ENCODE assay signal across 12 cellular contexts in the genomic region with DNA sequence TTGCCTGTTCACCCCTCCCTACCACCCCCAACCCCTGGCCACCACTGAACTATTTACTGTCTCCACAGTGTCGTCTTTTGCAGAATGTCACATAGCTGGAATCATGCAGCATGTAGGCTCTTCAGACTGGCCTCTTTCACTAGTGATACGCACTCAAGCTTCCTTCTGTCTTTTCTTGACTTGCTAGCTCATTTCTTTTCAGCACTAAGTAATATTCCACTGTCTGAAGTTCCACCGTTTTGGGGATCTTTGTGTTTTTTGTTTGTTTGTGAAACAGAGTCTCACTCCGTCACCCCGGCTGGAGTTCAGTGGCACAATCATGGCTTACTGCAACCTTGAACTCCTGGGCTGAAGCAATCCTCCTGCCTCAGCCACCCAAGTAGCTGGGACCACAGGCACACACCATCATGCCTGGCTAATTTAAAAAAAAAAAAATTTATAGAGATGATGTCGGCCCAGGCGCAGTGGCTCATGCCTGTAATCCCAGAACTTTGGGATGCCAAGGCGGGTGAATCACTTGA. TPM values are rescaled to one million over a fixed set of nuclear protein-coding genes. Genes with fewer than 3 reads are reported as not detected.
DNase-seq lines count a peak whose midpoint lies in the region; ATAC-seq and TF ChIP-seq lines count a peak whose summit lies in the region.
"Had no signal": no experiment of that assay in that cellular context is flagged by ENCODE, and none has a peak within 500 bp of the region (broad histone marks: within the 10 kb centered on the region; RNA-seq: fewer than 3 reads in every experiment).

No MANE protein-coding gene starts in this region.

- H2AFZ ChIP-seq in HCT116 (ENCODE audit: low read depth, low read length, poor library complexity, severe bottlenecking) (peak overlapping the region; percentile 93), PC-9 (no peak overlapping the region)

- no peak for TF ChIP-seq RAD21 in HCT116 (IDR thresholded peaks at IDR 0.05; ENCODE audit: low read depth)

- CTCF ChIA-PET in CD8-positive, alpha-beta T cell (lab: Charles Lee) = interaction anchor here (0.6 to 10.3 kb wide), 20 partner anchors 11 to 372 kb away, joined by 3 to 117 read pairs (median 4); a partner anchor contains a TSS
- CTCF ChIA-PET in HCT116 (lab: Charles Lee) (interaction anchor here (1.1 to 1.3 kb wide), 2 partner anchors 76 to 78 kb away, joined by 4 to 10 read pairs; no protein-coding TSS in a partner anchor), PC-9 (lab: Charles Lee) (interaction anchor here (0.6 to 1.5 kb wide), 5 partner anchors 15 to 165 kb away, joined by 3 to 6 read pairs (median 4); no protein-coding TSS in a partner anchor)
- CTCF ChIA-PET in naive thymus-derived CD4-positive, alpha-beta T cell (lab: Charles Lee) = interaction anchor here (0.7 to 4.3 kb wide), 11 partner anchors 14 to 370 kb away, joined by 3 to 34 read pairs (median 4); no protein-coding TSS in a partner anchor

- ATAC-seq in CD8-positive, alpha-beta T cell = no peak
- ATAC-seq in HCT116 = no peak
- ATAC-seq in naive thymus-derived CD4-positive, alpha-beta T cell = no peak
- no peak for ATAC-seq in HG03469 (IDR thresholded peaks at IDR 0.05; ENCODE audit: unreplicated experiment)

- no peaks in the 10 kb centered on the region for H3K27me3 ChIP-seq in CD8-positive, alpha-beta T cell (ENCODE audit: insufficient read depth, low read length)
- no peaks in the 10 kb centered on the region for H3K27me3 ChIP-seq in HCT116 (ENCODE audit: insufficient read depth, low read length)
- H3K27me3 ChIP-seq in PC-9 (ENCODE audit: insufficient read depth, low read depth) = no peaks in the 10 kb centered on the region
- no peaks in the 10 kb centered on the region for H3K27me3 ChIP-seq in naive thymus-derived CD4-positive, alpha-beta T cell (ENCODE audit: control insufficient read depth in 2 of 2, insufficient read depth in 2 of 2, low read length in 2 of 2)
- H3K27me3 ChIP-seq in dorsolateral prefrontal cortex = peaks cover 0 to 10% (median 0%) of the 10 kb centered on the region in 45 donors
- H3K27me3 ChIP-seq: BE2C had no signal

- H3K27ac ChIP-seq in CD8-positive, alpha-beta T cell (ENCODE audit: low read depth, low read length) = no peak overlapping the region
- no peak overlapping the region for H3K27ac ChIP-seq in HCT116 (ENCODE audit: low read depth, low read length)
- H3K27ac ChIP-seq in PC-9 = no peak overlapping the region
- no peak overlapping the region for H3K27ac ChIP-seq in naive thymus-derived CD4-positive, alpha-beta T cell (ENCODE audit: low read depth, low read length)
- H3K27ac ChIP-seq in dorsolateral prefrontal cortex = no peak overlapping the region
- H3K27ac ChIP-seq: parathyroid adenoma, RWPE1, suprapubic skin had no signal

- no peak for DNase-seq in CD8-positive, alpha-beta T cell
- DNase-seq in HCT116 (ENCODE audit: low read depth, low spot score) = no peak
- no peak for DNase-seq in PC-9
- no peak for DNase-seq in naive thymus-derived CD4-positive, alpha-beta T cell
- no peak for DNase-seq in NCI-H345 (lab: John Stamatoyannopoulos, UW)
- no peak for DNase-seq in dorsolateral prefrontal cortex
- DNase-seq in GM19238 (ENCODE audit: insufficient read length, low spot score) = no peak

- H3K4me2 ChIP-seq in HCT116 (ENCODE audit: low read length) (peak overlapping the region; percentile 73), PC-9 (peak overlapping the region; percentile 52; the same call in 1 of the 2 replicates)

- no TSS peak for BruUV-seq in HCT116 (replicated peaks; lab: Mats Ljungman, UMichigan)
- no TSS peak for BruUV-seq in PC-9 (replicated peaks; lab: Mats Ljungman, UMichigan)

- no peak for TF ChIP-seq CTCF in CD8-positive, alpha-beta T cell (IDR thresholded peaks at IDR 0.05)
- TF ChIP-seq CTCF in HCT116 (IDR thresholded peaks at IDR 0.05 in 2 of 3, conservative IDR thresholded peaks at IDR 0.05 in 1 of 3; ENCODE audit: borderline replicate concordance in 1 of 3, insufficient read depth in 1 of 3, low read depth in 2 of 3, low read length in 2 of 3) (no peak), PC-9 (conservative IDR thresholded peaks at IDR 0.05) (no peak), dorsolateral prefrontal cortex (IDR thresholded peaks at IDR 0.05 in 54 of 56, conservative IDR thresholded peaks at IDR 0.05 in 2 of 56; ENCODE audit: low read depth in 1 of 56, partially characterized antibody in 56 of 56) (no peak)

- intact Hi-C loops in CD8-positive, alpha-beta T cell (cut with DNase I, micrococcal nuclease) = loop anchor here (1.0 to 5.0 kb wide), 5 partner anchors 61 to 933 kb away; no protein-coding TSS in a partner anchor
- intact Hi-C loops in HCT116 (cut with micrococcal nuclease) = loop anchor here (1.0 kb wide), 1 partner anchor 77 kb away; no protein-coding TSS in a partner anchor
- intact Hi-C loops in PC-9 (cut with micrococcal nuclease; ENCODE audit: unreplicated experiment) = loop anchor here (1.0 kb wide), 1 partner anchor 77 kb away; no protein-coding TSS in a partner anchor
- intact Hi-C loops in naive thymus-derived CD4-positive, alpha-beta T cell (cut with micrococcal nuclease) = loop anchor here (1.0 to 5.0 kb wide), 6 partner anchors 43 to 371 kb away; a partner anchor contains a TSS
- intact Hi-C loops in dorsolateral prefrontal cortex (cut with DNase I) = loop anchor here (1.0 to 5.0 kb wide), 4 partner anchors 46 to 385 kb away; no protein-coding TSS in a partner anchor

- H3K4me1 Mint-ChIP-seq in CD8-positive, alpha-beta T cell (ENCODE audit: low read depth) = peaks cover 5% of the 10 kb centered on the region
- peaks cover 0 to 10% (median 4%) of the 10 kb centered on the region in 7 donors for H3K4me1 Mint-ChIP-seq in naive thymus-derived CD4-positive, alpha-beta T cell

- H4K20me1 ChIP-seq in HCT116 (ENCODE audit: insufficient read depth) (no peaks in the 10 kb centered on the region), PC-9 (ENCODE audit: insufficient read depth) (no peaks in the 10 kb centered on the region)

- TF ChIP-seq POLR2A in HCT116 (IDR thresholded peaks at IDR 0.05; ENCODE audit: borderline replicate concordance, extremely low read depth, insufficient read depth, insufficient read length) = no peak

- H3K9me3 Mint-ChIP-seq in CD8-positive, alpha-beta T cell = no peaks in the 10 kb centered on the region
- H3K9me3 Mint-ChIP-seq in naive thymus-derived CD4-positive, alpha-beta T cell = peaks cover 0 to 5% (median 0%) of the 10 kb centered on the region in 11 donors

- POLR2A ChIA-PET in CD8-positive, alpha-beta T cell (lab: Charles Lee) = no interaction called here
- POLR2A ChIA-PET in HCT116 (lab: Charles Lee) (no interaction called here), PC-9 (lab: Charles Lee; ENCODE audit: unreplicated experiment) (no interaction called here)
- POLR2A ChIA-PET in naive thymus-derived CD4-positive, alpha-beta T cell (lab: Charles Lee) = no interaction called here

- H3K27me3 Mint-ChIP-seq in CD8-positive, alpha-beta T cell (ENCODE audit: low read depth) = peaks cover 10% of the 10 kb centered on the region
- peaks cover 0 to 36% (median 2%) of the 10 kb centered on the region in 5 donors for H3K27me3 Mint-ChIP-seq in naive thymus-derived CD4-positive, alpha-beta T cell

- H3K4me3 Mint-ChIP-seq in CD8-positive, alpha-beta T cell = no peak overlapping the region
- H3K4me3 Mint-ChIP-seq in naive thymus-derived CD4-positive, alpha-beta T cell = peak overlapping the region in 8 of 10 donors; percentile 17 to 78 (median 72)

- H3K9me2 ChIP-seq in HCT116 (ENCODE audit: insufficient read depth) = no peaks in the 10 kb centered on the region
- no peaks in the 10 kb centered on the region for H3K9me2 ChIP-seq in PC-9 (ENCODE audit: insufficient read depth)

- no peaks in the 10 kb centered on the region for H3F3A ChIP-seq in PC-9 (ENCODE audit: insufficient read depth, low read depth)

- H3K36me3 Mint-ChIP-seq in CD8-positive, alpha-beta T cell = no peaks in the 10 kb centered on the region
- no peaks in the 10 kb centered on the region for H3K36me3 Mint-ChIP-seq in naive thymus-derived CD4-positive, alpha-beta T cell

- no peaks in the 10 kb centered on the region for H3K36me3 ChIP-seq in CD8-positive, alpha-beta T cell (ENCODE audit: insufficient read depth, low read length)
- no peaks in the 10 kb centered on the region for H3K36me3 ChIP-seq in HCT116 (ENCODE audit: control insufficient read depth in 1 of 2, insufficient read depth in 2 of 2, low read length in 2 of 2)
- H3K36me3 ChIP-seq in PC-9 (ENCODE audit: low read depth) = no peaks in the 10 kb centered on the region
- no peaks in the 10 kb centered on the region for H3K36me3 ChIP-seq in naive thymus-derived CD4-positive, alpha-beta T cell (ENCODE audit: control insufficient read depth in 2 of 3, insufficient read depth in 3 of 3, low read length in 3 of 3)
- H3K36me3 ChIP-seq: BE2C, suprapubic skin had no signal

- no peaks in the 10 kb centered on the region for H3K9me3 ChIP-seq in CD8-positive, alpha-beta T cell (ENCODE audit: low read length)
- H3K9me3 ChIP-seq in HCT116 (ENCODE audit: control insufficient read depth in 1 of 2, insufficient read depth in 1 of 2, low read depth in 1 of 2, low read length in 2 of 2) = no peaks in the 10 kb centered on the region
- no peaks in the 10 kb centered on the region for H3K9me3 ChIP-seq in PC-9 (ENCODE audit: insufficient read depth, low read depth)
- no peaks in the 10 kb centered on the region for H3K9me3 ChIP-seq in naive thymus-derived CD4-positive, alpha-beta T cell (ENCODE audit: control insufficient read depth in 2 of 3, low read length in 3 of 3)
- H3K9me3 ChIP-seq: BE2C, suprapubic skin had no signal

- H3K9ac ChIP-seq in HCT116 (ENCODE audit: low read length) = no peak overlapping the region; the same call in 1 of the 2 replicates
- H3K9ac ChIP-seq: parathyroid adenoma had no signal

- H3K79me2 ChIP-seq in HCT116 (ENCODE audit: insufficient read depth, low read length) (no peaks in the 10 kb centered on the region), PC-9 (ENCODE audit: low read depth) (no peaks in the 10 kb centered on the region)
- H3K79me2 ChIP-seq: parathyroid adenoma had no signal

- H3K4me3 ChIP-seq in CD8-positive, alpha-beta T cell (ENCODE audit: low read depth, low read length) = peak overlapping the region; percentile 43
- H3K4me3 ChIP-seq in HCT116 (replicated peaks in 1 of 2; ENCODE audit: low read depth in 1 of 2, low read length in 2 of 2) (peak overlapping the region in 1 of 2 experiments; percentile 40; a peak in 1 of 4 replicates), PC-9 (no peak overlapping the region), dorsolateral prefrontal cortex (peak overlapping the region in 19 of 59 donors; percentile 25 to 63 (median 56))
- H3K4me3 ChIP-seq in naive thymus-derived CD4-positive, alpha-beta T cell (ENCODE audit: low read length) = no peak overlapping the region

- no peak overlapping the region for H3K27ac Mint-ChIP-seq in CD8-positive, alpha-beta T cell
- no peak overlapping the region for H3K27ac Mint-ChIP-seq in naive thymus-derived CD4-positive, alpha-beta T cell

- RAD21 ChIA-PET in HCT116 (lab: Charles Lee; ENCODE audit: low non-redundant PET in 1 of 2, low total read pairs in 2 of 2, uncharacterized antibody in 2 of 2, unreplicated experiment in 2 of 2) = interaction anchor here (0.7 kb wide), 2 partner anchors 117 to 209 kb away, joined by 4 to 5 read pairs; no protein-coding TSS in a partner anchor

- H3K4me1 ChIP-seq in CD8-positive, alpha-beta T cell (ENCODE audit: insufficient read depth, low read length) = peaks cover 8% of the 10 kb centered on the region
- H3K4me1 ChIP-seq in HCT116 (ENCODE audit: control insufficient read depth in 1 of 2, insufficient read depth in 2 of 2, low read length in 2 of 2) (peaks cover 0 to 14% of the 10 kb centered on the region in 2 experiments; a peak in 2 of 4 replicates), PC-9 (replicated peaks; ENCODE audit: insufficient read depth) (no peaks in the 10 kb centered on the region)
- H3K4me1 ChIP-seq in naive thymus-derived CD4-positive, alpha-beta T cell (ENCODE audit: control insufficient read depth in 2 of 2, insufficient read depth in 2 of 2, low read length in 2 of 2) = peaks cover 0 to under 1% of the 10 kb centered on the region in 2 donors
- H3K4me1 ChIP-seq: BE2C, parathyroid adenoma had no signal

RNA-seq across cellular contexts. Expression of a gene that starts 43.4 kb away (rescaled TPM):
- total RNA-seq in CD8-positive, alpha-beta T cell = 10 to 100 TPM; 10.1 to 11.2 TPM
- total RNA-seq in HCT116 (2021; ENCODE audit: unreplicated experiment) = 9.8 TPM
- 5.0 and 5.1 TPM in 2 replicates for polyA plus RNA-seq in HCT116 (2012)
- total RNA-seq in PC-9 (2021) = 3.0 and 4.4 TPM in 2 replicates
- 1 to 10 TPM; 2.5 to 5.8 (median 3.9) TPM for total RNA-seq in naive thymus-derived CD4-positive, alpha-beta T cell
- 1 to 10 TPM; 7.0 to 8.0 TPM for polyA plus RNA-seq in naive thymus-derived CD4-positive, alpha-beta T cell
- total RNA-seq in dorsolateral prefrontal cortex = 10 to 100 TPM in 59 of 120 experiments, 1 to 10 TPM in 61; 5.8 to 21.0 (median 10.0) TPM
